Comparison of ENCODE assay signal across 29 cellular contexts in genomic region chr3:119834754-119835365, GRCh38. TPM values are rescaled to one million over a fixed set of nuclear protein-coding genes. Genes with fewer than 3 reads are reported as not detected.
DNase-seq lines count a peak whose midpoint lies in the region; ATAC-seq, FAIRE-seq and TF ChIP-seq lines count a peak whose summit lies in the region.
"Had no signal": no experiment of that assay in that cellular context is flagged by ENCODE, and none has a peak within 500 bp of the region (broad histone marks: within the 10 kb centered on the region; RNA-seq: fewer than 3 reads in every experiment).

No MANE protein-coding gene starts in this region.

- H3K4me3 ChIP-seq in A549: no peak overlapping the region
- H3K4me3 ChIP-seq: colonic mucosa, esophagus muscularis mucosa, gastroesophageal sphincter, MG63, psoas muscle had no signal

- no peak overlapping the region for H3K4me3 Mint-ChIP-seq in activated T-helper 17 cell treated with anti-CD3 and anti-CD28 coated beads, Interleukin-2, amount 50 U/mL, for 72 hours
- no peak overlapping the region for H3K4me3 Mint-ChIP-seq in Calu3 (ENCODE audit: low read depth, unreplicated experiment)
- H3K4me3 Mint-ChIP-seq: activated CD4-positive, alpha-beta T cell treated with anti-CD3 and anti-CD28 coated beads, Interleukin-2, amount 10 ng/mL, durations not matched to agents 7 days and 5 days; IgD-negative memory B cell; T-cell had no signal

- BruUV-seq in Calu3 (replicated peaks; lab: Mats Ljungman, UMichigan): no TSS peak

- no peaks in the 10 kb centered on the region for H3K9me3 Mint-ChIP-seq in activated T-helper 17 cell treated with anti-CD3 and anti-CD28 coated beads, Interleukin-2, amount 50 U/mL, for 72 hours
- no peaks in the 10 kb centered on the region for H3K9me3 Mint-ChIP-seq in Calu3 (ENCODE audit: low read depth, unreplicated experiment)
- H3K9me3 Mint-ChIP-seq: activated CD4-positive, alpha-beta T cell treated with anti-CD3 and anti-CD28 coated beads, Interleukin-2, amount 10 ng/mL, durations not matched to agents 7 days and 5 days; IgD-negative memory B cell; T-cell had no signal

- peaks cover 17% of the 10 kb centered on the region for H3K4me1 ChIP-seq in A549
- H3K4me1 ChIP-seq: colonic mucosa, esophagus muscularis mucosa, gastroesophageal sphincter had no signal

- no peak for TF ChIP-seq RAD21 in A549 (conservative IDR thresholded peaks at IDR 0.05 in 1 of 2, IDR thresholded peaks at IDR 0.05 in 1 of 2)

- TF ChIP-seq CTCF in A549 (IDR thresholded peaks at IDR 0.05) (no peak), Calu3 (IDR thresholded peaks at IDR 0.05; ENCODE audit: unreplicated experiment) (no peak)

- peaks cover 8% of the 10 kb centered on the region for H3K4me1 Mint-ChIP-seq in activated T-helper 17 cell treated with anti-CD3 and anti-CD28 coated beads, Interleukin-2, amount 50 U/mL, for 72 hours
- H3K4me1 Mint-ChIP-seq in Calu3 (ENCODE audit: low read depth, unreplicated experiment): peaks cover 7% of the 10 kb centered on the region

- H3K4me2 ChIP-seq in A549: no peak overlapping the region

- POLR2A ChIA-PET in A549 (lab: Yijun Ruan, JAX): no interaction called here

- WGBS in A549 (ENCODE audit: missing lambda C conversion rate): 90% methylated on average over 2 of the region's 2 CpGs

- H3K27ac ChIP-seq in A549: no peak overlapping the region
- H3K27ac ChIP-seq: brain microvascular endothelial cell, C4-2B, colonic mucosa, esophagus muscularis mucosa, gastroesophageal sphincter, psoas muscle had no signal

- no peak for TF ChIP-seq EP300 in A549 (IDR thresholded peaks at IDR 0.05)

- no peaks in the 10 kb centered on the region for H3K9me3 ChIP-seq in A549
- H3K9me3 ChIP-seq: colonic mucosa, esophagus muscularis mucosa, gastroesophageal sphincter, MG63, psoas muscle had no signal

- no peak for ATAC-seq in A549
- ATAC-seq in GM18858 (IDR thresholded peaks at IDR 0.05; ENCODE audit: unreplicated experiment): peak; percentile 36
- peak; percentile 73 for ATAC-seq in activated T-helper 17 cell treated with anti-CD3 and anti-CD28 coated beads, Interleukin-2, amount 50 U/mL, for 72 hours (replicated peaks)
- ATAC-seq: gastroesophageal sphincter, psoas muscle, T-cell had no signal

- DNase-seq in A549 (ENCODE audit: low read depth in 1 of 2, low spot score in 1 of 2) (no peak), Kasumi-1 (lab: John Stamatoyannopoulos, UW) (peak; percentile 15 to 27), Calu3 (no peak), NCI-H526 treated with DMSO at 0.1 percent for 48 hours (lab: John Stamatoyannopoulos, UW) (no peak), NCI-H748 treated with DMSO at 0.1 percent for 48 hours (lab: John Stamatoyannopoulos, UW) (no peak), NCI-H1694 treated with DMSO at 0.1 percent for 48 hours (lab: John Stamatoyannopoulos, UW) (no peak)
- DNase-seq: activated CD4-positive, alpha-beta T cell treated with anti-CD3 and anti-CD28 coated beads, Interleukin-2, amount 10 ng/mL, durations not matched to agents 7 days and 5 days; activated CD8-positive, alpha-beta memory T cell treated with anti-CD3 and anti-CD28 coated beads, Interleukin-2, amount 50 U/mL, for 48 hours; activated gamma-delta T cell treated with Interleukin-2 at 50 U/mL for 16 hours; brain microvascular endothelial cell; colonic mucosa; EL; GOT3; hypothalamus; islet precursor cell; MG63; NCI-H774; psoas muscle; Right ventricle myocardium superior; T-cell had no signal

- H3K27ac Mint-ChIP-seq in activated T-helper 17 cell treated with anti-CD3 and anti-CD28 coated beads, Interleukin-2, amount 50 U/mL, for 72 hours: peak overlapping the region; percentile 56
- no peak overlapping the region for H3K27ac Mint-ChIP-seq in Calu3 (ENCODE audit: unreplicated experiment)
- H3K27ac Mint-ChIP-seq: activated CD4-positive, alpha-beta T cell treated with anti-CD3 and anti-CD28 coated beads, Interleukin-2, amount 10 ng/mL, durations not matched to agents 7 days and 5 days; T-cell had no signal

- intact Hi-C loops in Calu3 (cut with micrococcal nuclease; ENCODE audit: unreplicated experiment): no loop called here

- peak; percentile 23 for FAIRE-seq in A549 (lab: Jason Lieb, UNC)
- FAIRE-seq: D721Med had no signal

- no peaks in the 10 kb centered on the region for H3K27me3 Mint-ChIP-seq in activated T-helper 17 cell treated with anti-CD3 and anti-CD28 coated beads, Interleukin-2, amount 50 U/mL, for 72 hours
- no peaks in the 10 kb centered on the region for H3K27me3 Mint-ChIP-seq in Calu3 (ENCODE audit: unreplicated experiment)
- H3K27me3 Mint-ChIP-seq: activated CD4-positive, alpha-beta T cell treated with anti-CD3 and anti-CD28 coated beads, Interleukin-2, amount 10 ng/mL, durations not matched to agents 7 days and 5 days; IgD-negative memory B cell; T-cell had no signal

- CTCF ChIA-PET in A549 (lab: Yijun Ruan, JAX) (interaction anchor here (1.2 kb wide), 1 partner anchor 57 kb away, joined by 3 read pairs; no protein-coding TSS in a partner anchor), Calu3 (lab: Charles Lee) (no interaction called here)

- peaks cover 6% of the 10 kb centered on the region for H3K36me3 Mint-ChIP-seq in activated T-helper 17 cell treated with anti-CD3 and anti-CD28 coated beads, Interleukin-2, amount 50 U/mL, for 72 hours (ENCODE audit: low read depth)
- no peaks in the 10 kb centered on the region for H3K36me3 Mint-ChIP-seq in Calu3 (ENCODE audit: insufficient read depth, unreplicated experiment)

- no peak for TF ChIP-seq POLR2A in A549 (IDR thresholded peaks at IDR 0.05; ENCODE audit: low read length)

TF ChIP-seq in A549, 52 proteins besides CTCF, POLR2A, EP300 and RAD21:
- TF ChIP-seq RNF2 (IDR thresholded peaks at IDR 0.05; ENCODE audit: borderline replicate concordance, low read depth) (no peak), ELK1 (IDR thresholded peaks at IDR 0.05; ENCODE audit: low read depth, low read length) (no peak)

RNA-seq across cellular contexts. Expression of gene NR1I2, which starts 53.0 kb away (rescaled TPM):
- polyA plus RNA-seq in A549 (2011; rRNA removed) (0.03 TPM in 1 of 2 replicates, not detected in the other), A549 (2017; fragmentation: RNase III; extraction: RNeasy Plus Mini Kit Qiagen cat#74134 plus additional on column Dnase treatment) (0.05 TPM in 1 of 3 replicates, not detected in the others)
- not detected in 2 replicates for polyA plus RNA-seq in A549 (2012; cell fraction: cytosol; rRNA removed)
- polyA plus RNA-seq in A549 (2012; cell fraction: nucleus; rRNA removed): 0.13 TPM in 1 of 2 replicates, not detected in the other
- polyA minus RNA-seq in A549 (2011; rRNA and poly(A)+ RNA removed): not detected in 2 replicates
- under 1 TPM; 0.43 to 0.82 TPM for total RNA-seq in activated T-helper 17 cell treated with anti-CD3 and anti-CD28 coated beads, Interleukin-2, amount 50 U/mL, for 72 hours
- 2.9 and 6.0 TPM in 2 replicates for total RNA-seq in Calu3 (2022)
- total RNA-seq: gastroesophageal sphincter, lung microvascular endothelial cell, psoas muscle had no signal
- polyA plus RNA-seq: AG04450 had no signal

Comparison
In these comparisons a context has a peak if more than half of its experiments do, and no peak if none do; other contexts are left out.
1. ATAC-seq: peak in GM18858 (single experiment) and activated T-helper 17 cell treated with anti-CD3 and anti-CD28 coated beads, Interleukin-2, amount 50 U/mL, for 72 hours (single experiment); none in A549 (0 of 2).
2. DNase-seq: peak in Kasumi-1 (2 of 2); none in A549 (0 of 2), Calu3 (single experiment), NCI-H526 treated with DMSO at 0.1 percent for 48 hours (single experiment), NCI-H748 treated with DMSO at 0.1 percent for 48 hours (single experiment) and NCI-H1694 treated with DMSO at 0.1 percent for 48 hours (single experiment).